Comparison of ENCODE assay signal across 19 cellular contexts in the genomic region with DNA sequence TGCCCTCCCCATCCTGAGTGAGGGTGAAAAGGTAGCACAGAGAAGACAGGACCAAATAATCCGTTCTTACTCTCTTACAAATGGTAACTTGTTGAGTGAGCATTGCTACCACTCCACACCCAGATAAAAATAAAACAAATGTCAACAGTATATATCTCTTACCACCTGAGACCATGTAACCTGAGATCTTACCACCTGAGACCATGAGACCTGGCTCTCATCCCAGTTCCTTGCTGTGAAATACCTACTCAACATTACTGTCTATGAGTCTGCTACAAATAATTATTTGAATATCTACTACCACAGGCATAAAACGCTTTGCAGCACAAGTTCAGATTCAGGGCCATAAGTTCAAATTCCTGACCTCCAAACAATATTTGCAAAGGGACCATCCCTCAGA.
A peak's percentile ranks its signal among the peaks of the same experiment; 100 is the strongest.
DNase-seq lines count a peak whose midpoint lies in the region; ATAC-seq and TF ChIP-seq lines count a peak whose summit lies in the region.
"Had no signal": no experiment of that assay in that cellular context is flagged by ENCODE, and none has a peak within 500 bp of the region (broad histone marks: within the 10 kb centered on the region; RNA-seq: fewer than 3 reads in every experiment).

No MANE protein-coding gene starts in this region.

- no peak for ATAC-seq in foreskin keratinocyte
- no peak for ATAC-seq in HG03025 (IDR thresholded peaks at IDR 0.05; ENCODE audit: low FRiP score, unreplicated experiment)
- ATAC-seq: activated CD8-positive, alpha-beta T cell treated with anti-CD3 and anti-CD28 coated beads, Interleukin-2, amount 10 ng/mL, durations not matched to agents 7 days and 5 days; esophagus mucosa had no signal

- no peak for DNase-seq in Karpas-422
- DNase-seq in NCI-H2029 treated with DMSO at 0.1 percent for 48 hours (lab: John Stamatoyannopoulos, UW), result peak; percentile 79
- DNase-seq in NCI-H526 treated with DMSO at 0.1 percent for 48 hours (lab: John Stamatoyannopoulos, UW), result peak; percentile 72
- peak; percentile 13 to 31 for DNase-seq in foreskin keratinocyte
- DNase-seq in OCI-M1 (lab: John Stamatoyannopoulos, UW), result no peak
- no peak for DNase-seq in kidney glomerular epithelial cell (lab: John Stamatoyannopoulos, UW)
- DNase-seq: activated CD4-positive, CD25-positive, alpha-beta regulatory T cell treated with anti-CD3 and anti-CD28 coated beads, Interleukin-2, amount 50 U/mL, for 72 hours; activated CD8-positive, alpha-beta T cell treated with anti-CD3 and anti-CD28 coated beads, Interleukin-2, amount 10 ng/mL, durations not matched to agents 7 days and 5 days; CD8-positive, alpha-beta memory T cell; effector CD8-positive, alpha-beta T cell; H9; hypothalamus; Kasumi-1; left ventricle myocardium inferior; NCI-H446; transverse colon had no signal

- H3K27ac ChIP-seq in Karpas-422 (ENCODE audit: low read length) (peak overlapping the region; percentile 97), foreskin keratinocyte (no peak overlapping the region)
- H3K27ac ChIP-seq: left ventricle myocardium inferior, SJSA1, transverse colon had no signal

- H3K4me1 ChIP-seq in Karpas-422 (ENCODE audit: low read length) (peaks cover 69% of the 10 kb centered on the region), foreskin keratinocyte (peaks cover 12% of the 10 kb centered on the region)
- H3K4me1 ChIP-seq: left ventricle myocardium inferior, transverse colon had no signal

- no peak overlapping the region for H3K4me3 ChIP-seq in Karpas-422 (ENCODE audit: low read length)
- H3K4me3 ChIP-seq: left ventricle myocardium inferior, SJSA1, transverse colon had no signal

- no peaks in the 10 kb centered on the region for H3K9me2 ChIP-seq in Karpas-422 (replicated peaks; ENCODE audit: insufficient read depth, low read length)

- peak overlapping the region; percentile 3 for H3K4me2 ChIP-seq in Karpas-422 (ENCODE audit: low read depth, low read length, poor library complexity, severe bottlenecking)

- H3K27me3 ChIP-seq in Karpas-422 (ENCODE audit: low read length) (no peaks in the 10 kb centered on the region), foreskin keratinocyte (no peaks in the 10 kb centered on the region)
- H3K27me3 ChIP-seq: SJSA1, transverse colon had no signal

- H3K9me3 ChIP-seq in Karpas-422 (ENCODE audit: low read length), result no peaks in the 10 kb centered on the region
- H3K9me3 ChIP-seq: left ventricle myocardium inferior, transverse colon had no signal

- H2AFZ ChIP-seq in Karpas-422 (ENCODE audit: low read length), result no peak overlapping the region

- no peak for TF ChIP-seq CTCF in foreskin keratinocyte (conservative IDR thresholded peaks at IDR 0.05)

- no peaks in the 10 kb centered on the region for H3K36me3 ChIP-seq in Karpas-422 (ENCODE audit: insufficient read depth, low read length)
- H3K36me3 ChIP-seq: left ventricle myocardium inferior, SJSA1, transverse colon had no signal

- H4K20me1 ChIP-seq in Karpas-422 (ENCODE audit: insufficient read depth, low read depth, low read length), result no peaks in the 10 kb centered on the region

- no peaks in the 10 kb centered on the region for H3K79me2 ChIP-seq in Karpas-422 (ENCODE audit: low read length)

- H3K9ac ChIP-seq in Karpas-422 (ENCODE audit: low read length), result no peak overlapping the region

Comparison
In these comparisons a context has a peak if more than half of its experiments do, and no peak if none do; other contexts are left out.
1. DNase-seq: peak in NCI-H2029 treated with DMSO at 0.1 percent for 48 hours (single experiment), NCI-H526 treated with DMSO at 0.1 percent for 48 hours (single experiment) and foreskin keratinocyte (2 of 2); none in Karpas-422 (single experiment), OCI-M1 (single experiment) and kidney glomerular epithelial cell (single experiment).